1 cellular context compared by ENCODE assay signal in the genomic region with DNA sequence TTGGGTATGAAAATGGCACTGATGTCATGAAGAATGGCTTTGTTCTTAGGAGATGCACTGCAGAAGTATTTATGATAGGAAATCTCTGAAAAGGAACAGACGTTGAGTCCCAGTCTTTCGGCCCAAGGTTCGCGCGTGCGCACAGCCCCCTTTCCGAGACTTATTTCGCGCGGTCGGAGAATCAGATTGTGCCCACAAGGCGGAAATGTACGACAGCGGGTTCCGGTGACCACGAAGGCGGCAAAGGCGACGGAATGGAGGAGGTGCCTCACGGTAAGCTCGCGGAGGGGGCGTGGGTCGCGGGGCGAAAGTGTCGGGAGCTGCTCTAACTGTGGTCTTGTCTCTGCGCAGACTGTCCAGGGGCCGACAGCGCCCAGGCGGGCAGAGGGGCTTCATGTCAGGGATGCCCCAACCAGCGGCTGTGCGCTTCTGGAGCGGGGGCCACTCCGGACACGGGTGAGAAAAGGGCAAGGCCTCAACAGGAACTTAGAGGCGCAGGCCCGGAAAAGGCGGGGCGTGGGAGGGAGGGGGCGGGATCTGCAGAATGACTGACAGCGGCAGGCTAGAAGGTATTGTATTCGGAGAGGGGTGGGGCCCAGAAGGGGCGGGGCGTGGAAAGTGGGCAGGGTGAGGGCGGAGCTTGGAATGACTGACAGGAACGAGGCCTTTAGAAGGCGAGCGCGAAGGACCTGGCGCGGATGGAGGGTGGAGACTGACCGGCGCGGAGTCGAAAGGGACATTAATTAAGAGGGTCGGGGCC.
A peak's percentile ranks its signal among the peaks of the same experiment; 100 is the strongest.
TF ChIP-seq lines count a peak whose summit lies in the region.

A gene (plus strand): TSS at position 233 of the 760 bp plus-strand sequence. CDS start 22 bp downstream, at position 255.

TF ChIP-seq in HepG2, 621 proteins besides CTCF, POLR2A, EP300 and RAD21 (continued from another document and continues in another):
- TF ChIP-seq, protein P1, sequence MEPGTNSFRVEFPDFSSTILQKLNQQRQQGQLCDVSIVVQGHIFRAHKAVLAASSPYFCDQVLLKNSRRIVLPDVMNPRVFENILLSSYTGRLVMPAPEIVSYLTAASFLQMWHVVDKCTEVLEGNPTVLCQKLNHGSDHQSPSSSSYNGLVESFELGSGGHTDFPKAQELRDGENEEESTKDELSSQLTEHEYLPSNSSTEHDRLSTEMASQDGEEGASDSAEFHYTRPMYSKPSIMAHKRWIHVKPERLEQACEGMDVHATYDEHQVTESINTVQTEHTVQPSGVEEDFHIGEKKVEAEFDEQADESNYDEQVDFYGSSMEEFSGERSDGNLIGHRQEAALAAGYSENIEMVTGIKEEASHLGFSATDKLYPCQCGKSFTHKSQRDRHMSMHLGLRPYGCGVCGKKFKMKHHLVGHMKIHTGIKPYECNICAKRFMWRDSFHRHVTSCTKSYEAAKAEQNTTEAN (CRISPR knock-in tag; conservative IDR thresholded peaks at IDR 0.05) = peak; percentile 75; the same call in 1 of the 2 replicates
- TF ChIP-seq, protein P2, sequence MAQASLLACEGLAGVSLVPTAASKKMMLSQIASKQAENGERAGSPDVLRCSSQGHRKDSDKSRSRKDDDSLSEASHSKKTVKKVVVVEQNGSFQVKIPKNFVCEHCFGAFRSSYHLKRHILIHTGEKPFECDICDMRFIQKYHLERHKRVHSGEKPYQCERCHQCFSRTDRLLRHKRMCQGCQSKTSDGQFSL (CRISPR knock-in tag; IDR thresholded peaks at IDR 0.05) = peak; percentile 86
- TF ChIP-seq DMAP1 (CRISPR knock-in tag; IDR thresholded peaks at IDR 0.05) (peak; percentile 98), FOSL1 (CRISPR knock-in tag; IDR thresholded peaks at IDR 0.05; ENCODE audit: borderline replicate concordance) (no peak), TOPORS (CRISPR knock-in tag; IDR thresholded peaks at IDR 0.05) (peak; percentile 98; the same call in 1 of the 2 replicates), RBM39 (IDR thresholded peaks at IDR 0.05; ENCODE audit: low read depth, low read length, poor library complexity, severe bottlenecking) (peak; percentile 99), ZSCAN22 (CRISPR knock-in tag; IDR thresholded peaks at IDR 0.05) (0 out of 2 replicates have a peak, but pooled peaks have one; percentile 66), ZNF317 (CRISPR knock-in tag; IDR thresholded peaks at IDR 0.05) (peak; percentile 93), KLF13 (CRISPR knock-in tag; IDR thresholded peaks at IDR 0.05) (peak; percentile 92; the same call in 1 of the 2 replicates), ZNF552 (CRISPR knock-in tag; IDR thresholded peaks at IDR 0.05; ENCODE audit: borderline replicate concordance) (peak; percentile 89; the same call in 1 of the 2 replicates), HOXA9 (CRISPR knock-in tag; IDR thresholded peaks at IDR 0.05; ENCODE audit: borderline replicate concordance) (peak; percentile 75), JUNB (CRISPR knock-in tag; IDR thresholded peaks at IDR 0.05; ENCODE audit: borderline replicate concordance) (0 out of 2 replicates have a peak, but pooled peaks have one; percentile 39), ZNF816 (CRISPR knock-in tag; IDR thresholded peaks at IDR 0.05; ENCODE audit: borderline replicate concordance) (peak; percentile 77; the same call in 1 of the 2 replicates), ZNF441 (CRISPR knock-in tag; IDR thresholded peaks at IDR 0.05; ENCODE audit: borderline replicate concordance) (peak; percentile 67), MBNL3 (CRISPR knock-in tag; conservative IDR thresholded peaks at IDR 0.05) (no peak), ZNF124 (CRISPR knock-in tag; IDR thresholded peaks at IDR 0.05) (no peak), ZNF652 (CRISPR knock-in tag; IDR thresholded peaks at IDR 0.05; ENCODE audit: borderline replicate concordance, low read depth) (0 out of 2 replicates have a peak, but pooled peaks have one; percentile 11), RBM22 (optimal IDR thresholded peaks at IDR 0.05; ENCODE audit: low read length) (no peak), REPIN1 (CRISPR knock-in tag; IDR thresholded peaks at IDR 0.05; ENCODE audit: borderline replicate concordance, low read depth) (peak; percentile 99), ZFX (CRISPR knock-in tag; IDR thresholded peaks at IDR 0.05; ENCODE audit: low read depth) (peak; percentile 100), ZNF781 (CRISPR knock-in tag; IDR thresholded peaks at IDR 0.05; ENCODE audit: borderline replicate concordance, not compliant biosample characterization) (peak; percentile 97), ZNF589 (CRISPR knock-in tag; conservative IDR thresholded peaks at IDR 0.05) (peak; percentile 94), MTA3 (CRISPR knock-in tag; IDR thresholded peaks at IDR 0.05) (0 out of 2 replicates have a peak, but pooled peaks have one; percentile 87), HDAC6 (IDR thresholded peaks at IDR 0.05; ENCODE audit: low read depth, low read length) (no peak), AGO2 (optimal IDR thresholded peaks at IDR 0.05; ENCODE audit: low read depth, low read length) (peak; percentile 98), ZNF749 (CRISPR knock-in tag; IDR thresholded peaks at IDR 0.05; ENCODE audit: borderline replicate concordance) (peak; percentile 98; the same call in 1 of the 2 replicates), ZMAT3 (CRISPR knock-in tag; conservative IDR thresholded peaks at IDR 0.05) (peak; percentile 98), SOX6 (IDR thresholded peaks at IDR 0.05) (no peak), SOX6 (CRISPR knock-in tag; IDR thresholded peaks at IDR 0.05) (peak; percentile 92), ZNF615 (CRISPR knock-in tag; IDR thresholded peaks at IDR 0.05; ENCODE audit: borderline replicate concordance) (peak; percentile 19; the same call in 1 of the 2 replicates), ZC3H4 (CRISPR knock-in tag; IDR thresholded peaks at IDR 0.05; ENCODE audit: borderline replicate concordance) (peak; percentile 96; the same call in 1 of the 2 replicates), NCOR1 (IDR thresholded peaks at IDR 0.05; ENCODE audit: borderline replicate concordance, low read length) (peak; percentile 73; the same call in 1 of the 2 replicates), ZSCAN30 (CRISPR knock-in tag; IDR thresholded peaks at IDR 0.05) (peak; percentile 90; the same call in 1 of the 2 replicates), ZSCAN29 (CRISPR knock-in tag; conservative IDR thresholded peaks at IDR 0.05) (peak; percentile 90; the same call in 1 of the 2 replicates), NFYC (CRISPR knock-in tag; IDR thresholded peaks at IDR 0.05) (peak; percentile 45), HMGA1 (CRISPR knock-in tag; conservative IDR thresholded peaks at IDR 0.05) (no peak), KDM6A (CRISPR knock-in tag; IDR thresholded peaks at IDR 0.05; ENCODE audit: low read depth) (no peak; the same call in 1 of the 2 replicates), RXRA (CRISPR knock-in tag; IDR thresholded peaks at IDR 0.05) (peak; percentile 88), ERF (CRISPR knock-in tag; IDR thresholded peaks at IDR 0.05) (peak; percentile 93), KAT7 (CRISPR knock-in tag; IDR thresholded peaks at IDR 0.05; ENCODE audit: borderline replicate concordance) (peak; percentile 86; the same call in 1 of the 2 replicates), ZNF703 (CRISPR knock-in tag; IDR thresholded peaks at IDR 0.05; ENCODE audit: borderline replicate concordance) (no peak)
- TF ChIP-seq, protein P3, sequence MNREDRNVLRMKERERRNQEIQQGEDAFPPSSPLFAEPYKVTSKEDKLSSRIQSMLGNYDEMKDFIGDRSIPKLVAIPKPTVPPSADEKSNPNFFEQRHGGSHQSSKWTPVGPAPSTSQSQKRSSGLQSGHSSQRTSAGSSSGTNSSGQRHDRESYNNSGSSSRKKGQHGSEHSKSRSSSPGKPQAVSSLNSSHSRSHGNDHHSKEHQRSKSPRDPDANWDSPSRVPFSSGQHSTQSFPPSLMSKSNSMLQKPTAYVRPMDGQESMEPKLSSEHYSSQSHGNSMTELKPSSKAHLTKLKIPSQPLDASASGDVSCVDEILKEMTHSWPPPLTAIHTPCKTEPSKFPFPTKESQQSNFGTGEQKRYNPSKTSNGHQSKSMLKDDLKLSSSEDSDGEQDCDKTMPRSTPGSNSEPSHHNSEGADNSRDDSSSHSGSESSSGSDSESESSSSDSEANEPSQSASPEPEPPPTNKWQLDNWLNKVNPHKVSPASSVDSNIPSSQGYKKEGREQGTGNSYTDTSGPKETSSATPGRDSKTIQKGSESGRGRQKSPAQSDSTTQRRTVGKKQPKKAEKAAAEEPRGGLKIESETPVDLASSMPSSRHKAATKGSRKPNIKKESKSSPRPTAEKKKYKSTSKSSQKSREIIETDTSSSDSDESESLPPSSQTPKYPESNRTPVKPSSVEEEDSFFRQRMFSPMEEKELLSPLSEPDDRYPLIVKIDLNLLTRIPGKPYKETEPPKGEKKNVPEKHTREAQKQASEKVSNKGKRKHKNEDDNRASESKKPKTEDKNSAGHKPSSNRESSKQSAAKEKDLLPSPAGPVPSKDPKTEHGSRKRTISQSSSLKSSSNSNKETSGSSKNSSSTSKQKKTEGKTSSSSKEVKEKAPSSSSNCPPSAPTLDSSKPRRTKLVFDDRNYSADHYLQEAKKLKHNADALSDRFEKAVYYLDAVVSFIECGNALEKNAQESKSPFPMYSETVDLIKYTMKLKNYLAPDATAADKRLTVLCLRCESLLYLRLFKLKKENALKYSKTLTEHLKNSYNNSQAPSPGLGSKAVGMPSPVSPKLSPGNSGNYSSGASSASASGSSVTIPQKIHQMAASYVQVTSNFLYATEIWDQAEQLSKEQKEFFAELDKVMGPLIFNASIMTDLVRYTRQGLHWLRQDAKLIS (CRISPR knock-in tag; IDR thresholded peaks at IDR 0.05) = no peak
- TF ChIP-seq, protein P4, sequence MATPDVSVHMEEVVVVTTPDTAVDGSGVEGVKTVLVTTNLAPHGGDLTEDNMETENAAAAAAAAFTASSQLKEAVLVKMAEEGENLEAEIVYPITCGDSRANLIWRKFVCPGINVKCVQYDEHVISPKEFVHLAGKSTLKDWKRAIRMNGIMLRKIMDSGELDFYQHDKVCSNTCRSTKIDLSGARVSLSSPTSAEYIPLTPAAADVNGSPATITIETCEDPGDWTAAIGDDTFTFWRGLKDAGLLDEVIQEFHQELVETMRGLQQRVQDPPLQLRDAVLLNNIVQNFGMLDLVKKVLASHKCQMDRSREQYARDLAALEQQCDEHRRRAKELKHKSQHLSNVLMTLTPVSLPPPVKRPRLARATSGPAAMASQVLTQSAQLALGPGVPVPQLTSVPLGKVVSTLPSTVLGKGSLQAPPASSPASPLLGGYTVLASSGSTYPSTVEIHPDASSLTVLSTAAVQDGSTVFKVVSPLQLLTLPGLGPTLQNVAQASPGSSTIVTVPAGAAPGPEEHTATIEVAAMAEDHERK (CRISPR knock-in tag; IDR thresholded peaks at IDR 0.05; ENCODE audit: low read depth) = no peak; the same call in 1 of the 2 replicates
- TF ChIP-seq, protein P5, sequence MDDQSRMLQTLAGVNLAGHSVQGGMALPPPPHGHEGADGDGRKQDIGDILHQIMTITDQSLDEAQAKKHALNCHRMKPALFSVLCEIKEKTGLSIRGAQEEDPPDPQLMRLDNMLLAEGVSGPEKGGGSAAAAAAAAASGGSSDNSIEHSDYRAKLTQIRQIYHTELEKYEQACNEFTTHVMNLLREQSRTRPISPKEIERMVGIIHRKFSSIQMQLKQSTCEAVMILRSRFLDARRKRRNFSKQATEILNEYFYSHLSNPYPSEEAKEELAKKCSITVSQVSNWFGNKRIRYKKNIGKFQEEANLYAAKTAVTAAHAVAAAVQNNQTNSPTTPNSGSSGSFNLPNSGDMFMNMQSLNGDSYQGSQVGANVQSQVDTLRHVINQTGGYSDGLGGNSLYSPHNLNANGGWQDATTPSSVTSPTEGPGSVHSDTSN (CRISPR knock-in tag; IDR thresholded peaks at IDR 0.05; ENCODE audit: borderline replicate concordance) = peak; percentile 93
- TF ChIP-seq, protein P6, sequence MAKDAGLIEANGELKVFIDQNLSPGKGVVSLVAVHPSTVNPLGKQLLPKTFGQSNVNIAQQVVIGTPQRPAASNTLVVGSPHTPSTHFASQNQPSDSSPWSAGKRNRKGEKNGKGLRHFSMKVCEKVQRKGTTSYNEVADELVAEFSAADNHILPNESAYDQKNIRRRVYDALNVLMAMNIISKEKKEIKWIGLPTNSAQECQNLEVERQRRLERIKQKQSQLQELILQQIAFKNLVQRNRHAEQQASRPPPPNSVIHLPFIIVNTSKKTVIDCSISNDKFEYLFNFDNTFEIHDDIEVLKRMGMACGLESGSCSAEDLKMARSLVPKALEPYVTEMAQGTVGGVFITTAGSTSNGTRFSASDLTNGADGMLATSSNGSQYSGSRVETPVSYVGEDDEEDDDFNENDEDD (CRISPR knock-in tag; IDR thresholded peaks at IDR 0.05; ENCODE audit: borderline replicate concordance) = peak; percentile 98
- TF ChIP-seq, protein P7, sequence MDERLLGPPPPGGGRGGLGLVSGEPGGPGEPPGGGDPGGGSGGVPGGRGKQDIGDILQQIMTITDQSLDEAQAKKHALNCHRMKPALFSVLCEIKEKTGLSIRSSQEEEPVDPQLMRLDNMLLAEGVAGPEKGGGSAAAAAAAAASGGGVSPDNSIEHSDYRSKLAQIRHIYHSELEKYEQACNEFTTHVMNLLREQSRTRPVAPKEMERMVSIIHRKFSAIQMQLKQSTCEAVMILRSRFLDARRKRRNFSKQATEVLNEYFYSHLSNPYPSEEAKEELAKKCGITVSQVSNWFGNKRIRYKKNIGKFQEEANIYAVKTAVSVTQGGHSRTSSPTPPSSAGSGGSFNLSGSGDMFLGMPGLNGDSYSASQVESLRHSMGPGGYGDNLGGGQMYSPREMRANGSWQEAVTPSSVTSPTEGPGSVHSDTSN (CRISPR knock-in tag; IDR thresholded peaks at IDR 0.05) = peak; percentile 93
